In the genomic region with DNA sequence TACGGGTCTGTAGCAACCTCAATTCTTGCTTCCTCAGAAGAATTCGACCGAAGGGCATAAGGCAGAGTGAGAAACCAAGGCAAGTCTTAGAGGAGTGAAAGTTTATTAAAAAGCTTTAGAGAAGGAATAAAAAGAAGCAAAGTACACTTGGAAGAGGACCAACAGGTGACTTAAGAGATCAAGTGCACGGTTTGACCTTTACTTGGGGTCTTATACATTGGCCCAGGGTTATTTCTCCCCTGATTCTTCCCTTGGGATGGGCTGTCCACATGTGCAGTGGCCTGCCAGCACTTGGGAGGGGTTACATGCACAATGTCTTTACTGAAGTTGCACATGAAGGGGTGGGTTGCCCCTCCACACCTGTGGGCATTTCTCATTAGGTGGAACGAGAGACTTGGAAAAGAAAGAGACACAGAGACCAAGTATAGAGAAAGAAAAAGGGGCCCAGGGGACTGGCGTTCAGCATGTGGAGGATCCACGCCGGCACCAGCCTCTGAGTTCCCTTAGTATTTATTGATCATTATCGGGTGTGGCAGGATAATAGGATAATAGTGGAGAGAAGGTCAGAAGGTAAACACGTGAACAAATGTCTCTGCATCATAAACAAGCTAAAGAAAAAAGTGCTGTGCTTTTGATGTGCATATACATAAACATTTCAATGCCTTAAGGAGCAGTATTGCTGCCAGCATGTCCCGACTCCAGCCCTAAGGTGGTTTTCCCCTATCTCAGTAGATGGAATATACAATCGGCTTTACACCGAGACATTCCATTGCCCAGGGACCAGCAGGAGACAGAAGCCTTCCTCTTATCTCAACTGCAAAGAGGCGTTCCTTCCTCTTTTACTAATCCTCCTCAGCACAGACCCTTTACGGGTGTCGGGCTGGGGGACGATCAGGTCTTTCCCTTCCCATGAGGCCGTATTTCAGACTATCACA, we compare ENCODE assay signal across 8 cellular contexts. TPM values are rescaled to one million over a fixed set of nuclear protein-coding genes. Genes with fewer than 3 reads are reported as not detected.
DNase-seq lines count a peak whose midpoint lies in the region; ATAC-seq and TF ChIP-seq lines count a peak whose summit lies in the region.
"Not testable (repeated sequence)": the region's sequence is repeated elsewhere in the genome, so short reads cannot be mapped to it uniquely, and the experiment has no call there.

No MANE protein-coding gene starts in this region.

- ATAC-seq in upper lobe of left lung (ENCODE audit: low FRiP score in 2 of 2), result not testable (repeated sequence)

- H3K36me3 ChIP-seq in HEK293 (ENCODE audit: control insufficient read depth in 2 of 2, insufficient read depth in 1 of 2, low read length in 2 of 2); WERI-Rb-1; cardiac muscle cell; mesenchymal stem cell (ENCODE audit: control insufficient read depth in 1 of 2, insufficient read depth in 2 of 2, low read depth in 1 of 2, low read length in 2 of 2); neuronal stem cell (replicated peaks in 1 of 2; ENCODE audit: control insufficient read depth in 2 of 2, insufficient read depth in 2 of 2, low read length in 2 of 2); upper lobe of left lung: not testable (repeated sequence)

- H4K91ac ChIP-seq in mesenchymal stem cell (ENCODE audit: low read length); neuronal stem cell (ENCODE audit: low read depth, low read length, poor library complexity): not testable (repeated sequence)

- not testable (repeated sequence) for H3K36me3 Mint-ChIP-seq in CD14-positive monocyte

- intact Hi-C loops in CD14-positive monocyte (cut with micrococcal nuclease), result loop anchor here (5.0 to 10.0 kb wide), 3 partner anchors 44 to 634 kb away; a partner anchor contains a TSS

- H3K27me3 ChIP-seq in WERI-Rb-1 (ENCODE audit: insufficient read depth, low read depth, severe bottlenecking); cardiac muscle cell; mesenchymal stem cell (ENCODE audit: control insufficient read depth in 1 of 2, insufficient read depth in 1 of 2, low read length in 2 of 2); neuronal stem cell (ENCODE audit: control insufficient read depth in 3 of 3, insufficient read depth in 3 of 3, low read depth in 1 of 3, low read length in 3 of 3); upper lobe of left lung: not testable (repeated sequence)

- TF ChIP-seq CTCF in CD14-positive monocyte (IDR thresholded peaks at IDR 0.05); HEK293 (tag by site-specific recombination; IDR thresholded peaks at IDR 0.05); WERI-Rb-1 (IDR thresholded peaks at IDR 0.05; ENCODE audit: low read depth, low read length); cardiac muscle cell (IDR thresholded peaks at IDR 0.05; ENCODE audit: low read depth, low read length); upper lobe of left lung (IDR thresholded peaks at IDR 0.05): not testable (repeated sequence)

- not testable (repeated sequence) for H3K4me1 ChIP-seq in HEK293 (ENCODE audit: control insufficient read depth, insufficient read depth, low read length); mesenchymal stem cell (ENCODE audit: control insufficient read depth, insufficient read depth, low read depth, low read length)
- H3K4me1 ChIP-seq in cardiac muscle cell (ENCODE audit: low read depth) (peaks cover 23% of the 10 kb centered on the region), neuronal stem cell (ENCODE audit: control insufficient read depth in 2 of 2, insufficient read depth in 1 of 2, low read depth in 1 of 2, low read length in 2 of 2) (peaks cover 4 to 11% of the 10 kb centered on the region in 2 donors), upper lobe of left lung (peaks cover 7 to 26% (median 13%) of the 10 kb centered on the region in 4 donors)

- H3K14ac ChIP-seq in mesenchymal stem cell (ENCODE audit: low read length in 2 of 2); neuronal stem cell (ENCODE audit: low read length): not testable (repeated sequence)

- H2AFZ ChIP-seq in mesenchymal stem cell (ENCODE audit: low read depth, low read length), result peak overlapping the region; percentile 14
- H2AFZ ChIP-seq in neuronal stem cell (ENCODE audit: low read length), result peak overlapping the region; percentile 84

- not testable (repeated sequence) for H3K27me3 Mint-ChIP-seq in CD14-positive monocyte (ENCODE audit: low read depth in 3 of 3)

- not testable (repeated sequence) for DNase-seq in CD14-positive monocyte (ENCODE audit: low spot score); cardiac muscle cell (ENCODE audit: low read depth in 1 of 2, low spot score in 1 of 2); mesenchymal stem cell; neuronal stem cell (ENCODE audit: low spot score)
- DNase-seq in NCI-H82 (lab: John Stamatoyannopoulos, UW), result peak; percentile 48
- peak; percentile 53 for DNase-seq in WERI-Rb-1
- peak in 1 of 2 donors; percentile 30 for DNase-seq in upper lobe of left lung

- not testable (repeated sequence) for H3K23ac ChIP-seq in mesenchymal stem cell (ENCODE audit: low read length in 2 of 2); neuronal stem cell (ENCODE audit: low read depth, low read length, poor library complexity)

- not testable (repeated sequence) for H3K27ac ChIP-seq in HEK293 (ENCODE audit: extremely low read depth, low read depth, low read length); mesenchymal stem cell (ENCODE audit: low read length, poor library complexity, severe bottlenecking); neuronal stem cell (replicated peaks; ENCODE audit: low read length)
- H3K27ac ChIP-seq in WERI-Rb-1 (peak overlapping the region; percentile 64), cardiac muscle cell (peak overlapping the region; percentile 76), upper lobe of left lung (peak overlapping the region; percentile 44 to 76 (median 70))

- H3K4me3 Mint-ChIP-seq in CD14-positive monocyte, result peak overlapping the region; percentile 16 to 48

- peaks cover 35% of the 10 kb centered on the region for H3K4me1 Mint-ChIP-seq in CD14-positive monocyte

- TF ChIP-seq POLR2A in upper lobe of left lung (IDR thresholded peaks at IDR 0.05), result not testable (repeated sequence)

- H2BK12ac ChIP-seq in mesenchymal stem cell (ENCODE audit: low read length in 2 of 2); neuronal stem cell (ENCODE audit: low read length): not testable (repeated sequence)

- CTCF ChIA-PET in HEK293 (lab: Yijun Ruan, JAX), result not testable (repeated sequence)

- POLR2A ChIA-PET in HEK293 (lab: Yijun Ruan, JAX), result not testable (repeated sequence)

- H3K9me3 ChIP-seq in HEK293 (ENCODE audit: control insufficient read depth, insufficient read depth, low read depth, low read length); WERI-Rb-1 (ENCODE audit: severe bottlenecking); cardiac muscle cell (ENCODE audit: low read depth); mesenchymal stem cell (ENCODE audit: control insufficient read depth, low read length); neuronal stem cell (replicated peaks in 1 of 2; ENCODE audit: control insufficient read depth in 2 of 2, insufficient read depth in 1 of 2, low read depth in 1 of 2, low read length in 2 of 2); upper lobe of left lung: not testable (repeated sequence)

- H2AK5ac ChIP-seq in mesenchymal stem cell (ENCODE audit: low read length, severe bottlenecking); neuronal stem cell (ENCODE audit: low read depth, low read length): not testable (repeated sequence)

- not testable (repeated sequence) for H3K18ac ChIP-seq in mesenchymal stem cell (ENCODE audit: low read depth in 1 of 2, low read length in 2 of 2); neuronal stem cell (ENCODE audit: low read length)

- H2BK120ac ChIP-seq in mesenchymal stem cell (ENCODE audit: low read depth, low read length); neuronal stem cell (ENCODE audit: low read depth, low read length): not testable (repeated sequence)

- not testable (repeated sequence) for H3K4me2 ChIP-seq in mesenchymal stem cell (ENCODE audit: low read length, poor library complexity, severe bottlenecking); neuronal stem cell (ENCODE audit: insufficient read depth, low read length, poor library complexity, severe bottlenecking)

- not testable (repeated sequence) for H3K4ac ChIP-seq in mesenchymal stem cell (ENCODE audit: low read depth in 1 of 2, low read length in 2 of 2); neuronal stem cell (ENCODE audit: low read length)

- 49% methylated on average over 13 of the region's 18 CpGs for WGBS in mesenchymal stem cell
- WGBS in neuronal stem cell (ENCODE audit: extremely low coverage in 2 of 2, insufficient read length in 2 of 2, insufficient replicate concordance in 1 of 2), 2 donors, result no CpG with 5 or more reads among the region's 18 CpGs
- WGBS in upper lobe of left lung, 2 donors, result 40 to 42% methylated on average over 18 of the region's 18 CpGs

- not testable (repeated sequence) for H4K8ac ChIP-seq in mesenchymal stem cell (ENCODE audit: low read length); neuronal stem cell (ENCODE audit: low read depth, low read length)

- H2BK5ac ChIP-seq in mesenchymal stem cell (ENCODE audit: low read depth, low read length, poor library complexity, severe bottlenecking); neuronal stem cell (ENCODE audit: low read length): not testable (repeated sequence)

- H2BK15ac ChIP-seq in mesenchymal stem cell (ENCODE audit: low read depth, poor library complexity, severe bottlenecking); neuronal stem cell (ENCODE audit: low read length): not testable (repeated sequence)

- TF ChIP-seq EP300 in upper lobe of left lung (IDR thresholded peaks at IDR 0.05), result not testable (repeated sequence)

- H3K9me3 Mint-ChIP-seq in CD14-positive monocyte, result not testable (repeated sequence)

- not testable (repeated sequence) for H3K9ac ChIP-seq in mesenchymal stem cell (ENCODE audit: low read length); neuronal stem cell (ENCODE audit: low read depth, low read length, poor library complexity)

- not testable (repeated sequence) for H3K4me3 ChIP-seq in HEK293 (ENCODE audit: low read depth, low read length); WERI-Rb-1 (ENCODE audit: low read depth, low read length); cardiac muscle cell; mesenchymal stem cell (ENCODE audit: insufficient read depth in 1 of 2, low read depth in 1 of 2, low read length in 2 of 2); neuronal stem cell (ENCODE audit: low read length in 2 of 2); upper lobe of left lung

- H3K79me1 ChIP-seq in mesenchymal stem cell (replicated peaks; ENCODE audit: low read length, poor library complexity, severe bottlenecking); neuronal stem cell (ENCODE audit: low read depth, low read length): not testable (repeated sequence)

- peak overlapping the region in 3 of 7 donors; percentile 28 to 70 (median 54) for H3K27ac Mint-ChIP-seq in CD14-positive monocyte

RNA-seq across cellular contexts. Expression of a gene that starts 4.3 kb away (rescaled TPM):
- polyA plus RNA-seq in CD14-positive monocyte (1 to 10 TPM; 5.5 to 5.9 TPM), cardiac muscle cell (62.2 and 63.3 TPM in 2 replicates)
- total RNA-seq in cardiac muscle cell (77.0 and 95.7 TPM in 2 replicates), upper lobe of left lung (100 to 1,000 TPM in 2 of 6 donors, 10 to 100 TPM in 4; 61.7 to 114 (median 88.5) TPM)
- polyA plus RNA-seq in mesenchymal stem cell (2013, experiment 1 of 2), result 40.9 TPM
- 42.9 TPM for polyA plus RNA-seq in mesenchymal stem cell (2013, experiment 2 of 2)
- 36.8 TPM for polyA plus RNA-seq in neuronal stem cell (2013, experiment 1 of 2)
- 38.9 TPM for polyA plus RNA-seq in neuronal stem cell (2013, experiment 2 of 2)

RNA-seq across cellular contexts. Expression of a gene that starts 53.6 kb away (rescaled TPM):
- 10 to 100 TPM; 24.4 to 37.5 TPM for polyA plus RNA-seq in CD14-positive monocyte
- total RNA-seq in cardiac muscle cell, result 120 and 196 TPM in 2 replicates
- 99.5 and 156 TPM in 2 replicates for polyA plus RNA-seq in cardiac muscle cell
- 55.3 TPM for polyA plus RNA-seq in mesenchymal stem cell (2013, experiment 1 of 2)
- polyA plus RNA-seq in mesenchymal stem cell (2013, experiment 2 of 2), result 56.6 TPM
- polyA plus RNA-seq in neuronal stem cell (2013, experiment 1 of 2), result 72.7 TPM
- polyA plus RNA-seq in neuronal stem cell (2013, experiment 2 of 2), result 73.8 TPM
- 100 to 1,000 TPM in 3 of 6 donors, 10 to 100 TPM in 3; 84.4 to 159 (median 98.8) TPM for total RNA-seq in upper lobe of left lung
